7 cellular contexts compared by ENCODE assay signal in genomic region chr6:80832337-80832736, GRCh38.
"Had no signal": no experiment of that assay in that cellular context is flagged by ENCODE, and none has a peak within 500 bp of the region (broad histone marks: within the 10 kb centered on the region; RNA-seq: fewer than 3 reads in every experiment).

No MANE protein-coding gene starts in this region.

- H3K27ac ChIP-seq: HL-60, KMS-11 had no signal

- DNase-seq: Karpas-422, KBM-7, KG1 had no signal

- H3K4me1 Mint-ChIP-seq: IgD-negative memory B cell had no signal

- H3K36me3 Mint-ChIP-seq: IgD-negative memory B cell had no signal

- H3K4me2 ChIP-seq: KMS-11 had no signal

- H3K4me3 Mint-ChIP-seq: IgD-negative memory B cell had no signal

- FAIRE-seq: HTR-8/SVneo had no signal

- H3K27me3 Mint-ChIP-seq: IgD-negative memory B cell had no signal

- H3K9ac ChIP-seq: KMS-11 had no signal
